ENCODE assay signal across 1 cellular context in genomic region chr14:54135804-54136280, GRCh38.
TF ChIP-seq lines count a peak whose summit lies in the region.

No MANE protein-coding gene starts in this region.

TF ChIP-seq in HepG2, 621 proteins besides CTCF, POLR2A, EP300 and RAD21 (continued from another document and continues in another):
- 0 out of 2 replicates have a peak, but pooled peaks have one; percentile 50 for TF ChIP-seq TFE3 (CRISPR knock-in tag; IDR thresholded peaks at IDR 0.05)
- no peak for TF ChIP-seq HNRNPK (IDR thresholded peaks at IDR 0.05; ENCODE audit: low read depth, low read length, poor library complexity, severe bottlenecking)
- peak; percentile 26; the same call in 1 of the 2 replicates for TF ChIP-seq MTA1 (CRISPR knock-in tag; IDR thresholded peaks at IDR 0.05; ENCODE audit: borderline replicate concordance)
- no peak for TF ChIP-seq AGO2 (optimal IDR thresholded peaks at IDR 0.05; ENCODE audit: low read depth, low read length)
- TF ChIP-seq ZNF274 (CRISPR knock-in tag; IDR thresholded peaks at IDR 0.05): no peak
- no peak for TF ChIP-seq U2AF1 (optimal IDR thresholded peaks at IDR 0.05; ENCODE audit: low read depth, low read length)
- TF ChIP-seq GMEB2 (CRISPR knock-in tag; IDR thresholded peaks at IDR 0.05; ENCODE audit: low read depth): no peak
- TF ChIP-seq PRDM15 (CRISPR knock-in tag; IDR thresholded peaks at IDR 0.05): no peak
- TF ChIP-seq DBP (CRISPR knock-in tag; IDR thresholded peaks at IDR 0.05; ENCODE audit: not compliant biosample characterization): no peak
- no peak for TF ChIP-seq ZNF740 (CRISPR knock-in tag; IDR thresholded peaks at IDR 0.05)
- TF ChIP-seq SNAPC4 (CRISPR knock-in tag; IDR thresholded peaks at IDR 0.05): no peak
- no peak for TF ChIP-seq TCF7L2 (IDR thresholded peaks at IDR 0.05; ENCODE audit: low read depth, low read length)
- TF ChIP-seq TMF1 (CRISPR knock-in tag; IDR thresholded peaks at IDR 0.05; ENCODE audit: low read depth): no peak
- no peak for TF ChIP-seq HNRNPL (IDR thresholded peaks at IDR 0.05; ENCODE audit: low read depth, low read length)
- peak; percentile 74 for TF ChIP-seq ZNF574 (CRISPR knock-in tag; IDR thresholded peaks at IDR 0.05)
- TF ChIP-seq NPAS2 (CRISPR knock-in tag; IDR thresholded peaks at IDR 0.05; ENCODE audit: borderline replicate concordance): no peak
- TF ChIP-seq FOSL2 (CRISPR knock-in tag; IDR thresholded peaks at IDR 0.05): peak; percentile 87
- TF ChIP-seq KAT2B (IDR thresholded peaks at IDR 0.05; ENCODE audit: borderline replicate concordance, low read depth, low read length): no peak
- no peak for TF ChIP-seq CREB1 (IDR thresholded peaks at IDR 0.05)
- TF ChIP-seq CREB1 (CRISPR knock-in tag; IDR thresholded peaks at IDR 0.05): peak; percentile 67; the same call in 1 of the 2 replicates
- TF ChIP-seq ZNF343 (CRISPR knock-in tag; IDR thresholded peaks at IDR 0.05): no peak
- no peak for TF ChIP-seq NFYB (CRISPR knock-in tag; IDR thresholded peaks at IDR 0.05)
- no peak for TF ChIP-seq ZNF484 (CRISPR knock-in tag; IDR thresholded peaks at IDR 0.05; ENCODE audit: borderline replicate concordance, low read depth)
- peak; percentile 59; the same call in 1 of the 2 replicates for TF ChIP-seq KAT8 (CRISPR knock-in tag; IDR thresholded peaks at IDR 0.05)
- no peak; the same call in 1 of the 2 replicates for TF ChIP-seq ZNF747 (CRISPR knock-in tag; IDR thresholded peaks at IDR 0.05; ENCODE audit: borderline replicate concordance)
- TF ChIP-seq RNF2 (conservative IDR thresholded peaks at IDR 0.05; ENCODE audit: low read depth): no peak
- TF ChIP-seq MAFF (IDR thresholded peaks at IDR 0.05; ENCODE audit: low read depth, low read length): no peak
- TF ChIP-seq ZNF790 (CRISPR knock-in tag; IDR thresholded peaks at IDR 0.05; ENCODE audit: borderline replicate concordance): no peak
- no peak for TF ChIP-seq XBP1 (CRISPR knock-in tag; IDR thresholded peaks at IDR 0.05)
- peak; percentile 89 for TF ChIP-seq POGZ (CRISPR knock-in tag; IDR thresholded peaks at IDR 0.05)
- no peak for TF ChIP-seq SP4 (CRISPR knock-in tag; IDR thresholded peaks at IDR 0.05)
- no peak for TF ChIP-seq SYNCRIP (IDR thresholded peaks at IDR 0.05; ENCODE audit: insufficient read depth, low read depth, low read length)
- peak; percentile 19 for TF ChIP-seq CCAR2 (optimal IDR thresholded peaks at IDR 0.05; ENCODE audit: low read depth, low read length)
- TF ChIP-seq PPARG (CRISPR knock-in tag; conservative IDR thresholded peaks at IDR 0.05): peak; percentile 87
- no peak for TF ChIP-seq ZNF564 (CRISPR knock-in tag; IDR thresholded peaks at IDR 0.05)
- 0 out of 2 replicates have a peak, but pooled peaks have one; percentile 24 for TF ChIP-seq ZBTB20 (CRISPR knock-in tag; IDR thresholded peaks at IDR 0.05; ENCODE audit: borderline replicate concordance, low read depth)
- peak; percentile 76 for TF ChIP-seq TEAD3 (CRISPR knock-in tag; optimal IDR thresholded peaks at IDR 0.05; ENCODE audit: borderline replicate concordance)
- no peak for TF ChIP-seq ZNF678 (CRISPR knock-in tag; IDR thresholded peaks at IDR 0.05)
- TF ChIP-seq ATF7-NPFF (CRISPR knock-in tag; IDR thresholded peaks at IDR 0.05; ENCODE audit: low read depth): no peak
- TF ChIP-seq ZNF230 (CRISPR knock-in tag; IDR thresholded peaks at IDR 0.05): no peak
- TF ChIP-seq ZNF576 (CRISPR knock-in tag; IDR thresholded peaks at IDR 0.05): no peak
- TF ChIP-seq DNMT1 (CRISPR knock-in tag; IDR thresholded peaks at IDR 0.05): no peak
- no peak for TF ChIP-seq ZNF501 (CRISPR knock-in tag; IDR thresholded peaks at IDR 0.05)
- TF ChIP-seq SNAI1 (CRISPR knock-in tag; IDR thresholded peaks at IDR 0.05; ENCODE audit: borderline replicate concordance): no peak
- peak; percentile 81 for TF ChIP-seq ARNTL (CRISPR knock-in tag; IDR thresholded peaks at IDR 0.05)
- no peak for TF ChIP-seq ZNF367 (CRISPR knock-in tag; IDR thresholded peaks at IDR 0.05; ENCODE audit: borderline replicate concordance)
- no peak for TF ChIP-seq PRDM4 (CRISPR knock-in tag; IDR thresholded peaks at IDR 0.05; ENCODE audit: borderline replicate concordance)
- peak; percentile 78; the same call in 1 of the 2 replicates for TF ChIP-seq FOXK1 (CRISPR knock-in tag; IDR thresholded peaks at IDR 0.05; ENCODE audit: borderline replicate concordance, low read depth)
- peak; percentile 43; the same call in 1 of the 2 replicates for TF ChIP-seq CCDC6 (CRISPR knock-in tag; IDR thresholded peaks at IDR 0.05)
- no peak for TF ChIP-seq ZNF703 (CRISPR knock-in tag; IDR thresholded peaks at IDR 0.05; ENCODE audit: borderline replicate concordance)
